Comparison of ENCODE assay signal across 8 cellular contexts in the genomic region with DNA sequence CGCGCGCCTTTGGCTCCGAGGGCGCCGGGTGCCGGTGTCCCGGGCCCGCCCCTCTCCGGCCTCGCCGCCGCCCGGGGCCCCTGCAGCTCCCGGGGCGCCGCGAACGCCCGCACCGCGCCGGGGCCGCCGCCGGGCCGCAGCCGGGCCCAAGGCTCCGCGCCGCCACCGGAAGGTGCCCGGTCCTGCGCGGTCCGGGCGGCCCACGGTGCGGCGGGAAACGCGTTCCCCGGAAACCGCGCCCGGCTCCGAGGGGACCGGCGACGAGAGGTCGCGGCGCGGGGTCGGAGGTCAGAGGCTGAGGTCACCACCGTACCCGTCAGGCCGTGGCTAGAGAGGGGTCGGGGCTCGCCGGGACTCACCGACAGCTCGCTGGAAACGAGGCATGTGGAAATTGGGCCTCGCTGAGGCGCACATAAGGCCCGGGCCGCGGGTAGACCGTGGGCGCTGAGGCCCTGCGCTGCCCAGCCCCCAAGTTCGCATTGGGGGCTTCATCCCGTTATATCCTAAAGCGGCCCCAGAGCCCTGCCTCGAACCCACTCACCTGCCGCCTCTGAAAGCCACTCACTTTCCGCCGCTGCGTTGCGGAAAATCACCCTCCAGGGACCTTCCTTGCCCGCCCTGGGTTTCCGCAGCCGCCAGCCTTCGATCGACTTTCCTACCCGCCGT. TPM values are rescaled to one million over a fixed set of nuclear protein-coding genes. Genes with fewer than 3 reads are reported as not detected.
DNase-seq lines count a peak whose midpoint lies in the region; ATAC-seq and TF ChIP-seq lines count a peak whose summit lies in the region.

A gene (minus strand): TSS at position 167 of the 666 bp plus-strand sequence. CDS start 745 bp downstream, outside the sequence.

- H3K27me3 Mint-ChIP-seq in HFFc6 (ENCODE audit: insufficient read depth) (peaks cover 4% of the 10 kb centered on the region; the same call in 1 of the 2 replicates), naive B cell (no peaks in the 10 kb centered on the region)
- H3K27me3 Mint-ChIP-seq in activated T-cell treated with anti-CD3 and anti-CD28 coated beads, Interleukin-2, amount 50 U/mL, for 4 hours (ENCODE audit: low read depth) = no peaks in the 10 kb centered on the region

- DNase-seq in GM10266 (ENCODE audit: extremely low spot score) (peak; percentile 96), HFFc6 (no peak), NT2/D1 (ENCODE audit: low read depth, low spot score) (no peak), esophagus muscularis mucosa (ENCODE audit: extremely low spot score) (no peak), naive B cell (peak; percentile 64), SW 1271 (lab: John Stamatoyannopoulos, UW) (no peak)
- peak; percentile 70 for DNase-seq in activated T-cell treated with anti-CD3 and anti-CD28 coated beads, Interleukin-2, amount 50 U/mL, for 4 hours
- peak; percentile 79 to 89 for DNase-seq in stimulated activated effector memory CD8-positive, alpha-beta T cell treated with anti-CD3 and anti-CD28 coated beads, Interleukin-12 subunit alpha, Interleukin-12 subunit beta, amount 100 ng/mL, for 72 hours (ENCODE audit: low spot score in 2 of 2)

- ATAC-seq in activated T-cell treated with anti-CD3 and anti-CD28 coated beads, Interleukin-2, amount 50 U/mL, for 4 hours = peak; percentile 85 to 88
- peak; percentile 87 to 89 for ATAC-seq in naive B cell (ENCODE audit: low read depth in 2 of 2)
- ATAC-seq in stimulated activated effector memory CD8-positive, alpha-beta T cell treated with anti-CD3 and anti-CD28 coated beads, Interleukin-12 subunit alpha, Interleukin-12 subunit beta, amount 100 ng/mL, for 72 hours = peak; percentile 92

- H3K36me3 Mint-ChIP-seq in HFFc6 (ENCODE audit: low read depth) = no peaks in the 10 kb centered on the region
- no peaks in the 10 kb centered on the region for H3K36me3 Mint-ChIP-seq in activated T-cell treated with anti-CD3 and anti-CD28 coated beads, Interleukin-2, amount 50 U/mL, for 4 hours (ENCODE audit: insufficient read depth)
- H3K36me3 Mint-ChIP-seq in naive B cell = no peaks in the 10 kb centered on the region
- peaks cover 11% of the 10 kb centered on the region for H3K36me3 Mint-ChIP-seq in stimulated activated effector memory CD8-positive, alpha-beta T cell treated with anti-CD3 and anti-CD28 coated beads, Interleukin-12 subunit alpha, Interleukin-12 subunit beta, amount 100 ng/mL, for 72 hours

- no peak for TF ChIP-seq EP300 in esophagus muscularis mucosa (IDR thresholded peaks at IDR 0.05)

- H3K27me3 ChIP-seq in NT2/D1 (ENCODE audit: insufficient read depth, insufficient read length) = no peaks in the 10 kb centered on the region
- H3K27me3 ChIP-seq in esophagus muscularis mucosa = no peaks in the 10 kb centered on the region

- H3K36me3 ChIP-seq in NT2/D1 (ENCODE audit: insufficient read depth, insufficient read length, low read length) = peaks cover 39% of the 10 kb centered on the region
- H3K36me3 ChIP-seq in esophagus muscularis mucosa = peaks cover 16 to 36% (median 34%) of the 10 kb centered on the region in 4 donors

- peak within 1 kb of the TSS; percentile 56 for H3K27ac Mint-ChIP-seq in HFFc6
- peak within 1 kb of the TSS; percentile 54 to 93 (median 90) for H3K27ac Mint-ChIP-seq in naive B cell
- H3K27ac Mint-ChIP-seq in stimulated activated effector memory CD8-positive, alpha-beta T cell treated with anti-CD3 and anti-CD28 coated beads, Interleukin-12 subunit alpha, Interleukin-12 subunit beta, amount 100 ng/mL, for 72 hours = peak within 1 kb of the TSS; percentile 93

- TF ChIP-seq CTCF in GM10266 (IDR thresholded peaks at IDR 0.05; ENCODE audit: control insufficient read depth, insufficient read depth, low read depth, missing control alignments) (no peak), HFFc6 (IDR thresholded peaks at IDR 0.05) (no peak), esophagus muscularis mucosa (IDR thresholded peaks at IDR 0.05) (no peak)

- intact Hi-C loops in esophagus muscularis mucosa (cut with DNase I) = no loop called here

- peak within 1 kb of the TSS; percentile 79 to 91 (median 88) for H3K27ac ChIP-seq in esophagus muscularis mucosa (replicated peaks in 1 of 4)

- TF ChIP-seq POLR2A in esophagus muscularis mucosa (IDR thresholded peaks at IDR 0.05; ENCODE audit: low read depth) = no peak

- no peaks in the 10 kb centered on the region for H3K9me3 Mint-ChIP-seq in HFFc6
- H3K9me3 Mint-ChIP-seq in activated T-cell treated with anti-CD3 and anti-CD28 coated beads, Interleukin-2, amount 50 U/mL, for 4 hours = no peaks in the 10 kb centered on the region
- H3K9me3 Mint-ChIP-seq in naive B cell = no peaks in the 10 kb centered on the region
- H3K9me3 Mint-ChIP-seq in stimulated activated effector memory CD8-positive, alpha-beta T cell treated with anti-CD3 and anti-CD28 coated beads, Interleukin-12 subunit alpha, Interleukin-12 subunit beta, amount 100 ng/mL, for 72 hours = no peaks in the 10 kb centered on the region

- H3K4me3 Mint-ChIP-seq in HFFc6 (peak within 1 kb of the TSS; percentile 76), naive B cell (peak within 1 kb of the TSS; percentile 78 to 92 (median 86))
- peak within 1 kb of the TSS; percentile 85 for H3K4me3 Mint-ChIP-seq in activated T-cell treated with anti-CD3 and anti-CD28 coated beads, Interleukin-2, amount 50 U/mL, for 4 hours
- peak within 1 kb of the TSS; percentile 76 for H3K4me3 Mint-ChIP-seq in stimulated activated effector memory CD8-positive, alpha-beta T cell treated with anti-CD3 and anti-CD28 coated beads, Interleukin-12 subunit alpha, Interleukin-12 subunit beta, amount 100 ng/mL, for 72 hours

- 44% methylated on average over 22 of the region's 88 CpGs for WGBS in esophagus muscularis mucosa

- H3K4me1 Mint-ChIP-seq in HFFc6 (ENCODE audit: low read depth) (no peaks in the 10 kb centered on the region), naive B cell (peaks cover 0 to 8% (median 0%) of the 10 kb centered on the region in 3 donors)
- peaks cover 13% of the 10 kb centered on the region for H3K4me1 Mint-ChIP-seq in activated T-cell treated with anti-CD3 and anti-CD28 coated beads, Interleukin-2, amount 50 U/mL, for 4 hours (ENCODE audit: low read depth)
- peaks cover 15% of the 10 kb centered on the region for H3K4me1 Mint-ChIP-seq in stimulated activated effector memory CD8-positive, alpha-beta T cell treated with anti-CD3 and anti-CD28 coated beads, Interleukin-12 subunit alpha, Interleukin-12 subunit beta, amount 100 ng/mL, for 72 hours

- H3K4me1 ChIP-seq in NT2/D1 (ENCODE audit: insufficient read depth, insufficient read length) (peaks cover 6% of the 10 kb centered on the region), esophagus muscularis mucosa (peaks cover 25 to 33% (median 28%) of the 10 kb centered on the region in 4 donors)

- H3K4me3 ChIP-seq in NT2/D1 (ENCODE audit: insufficient read length, low read depth) (peak within 1 kb of the TSS; percentile 92), esophagus muscularis mucosa (peak within 1 kb of the TSS; percentile 80 to 90 (median 86))

- H3K9me3 ChIP-seq in NT2/D1 (ENCODE audit: insufficient read depth, low read length) (no peaks in the 10 kb centered on the region), esophagus muscularis mucosa (no peaks in the 10 kb centered on the region)

- H3K9ac ChIP-seq in NT2/D1 (ENCODE audit: insufficient read length, low read depth) = peak within 1 kb of the TSS; percentile 95

RNA-seq across cellular contexts. Expression of the gene that starts here (rescaled TPM):
- 10 to 100 TPM; 65.8 to 86.8 (median 71.2) TPM for total RNA-seq in HFFc6 (2021; fragmentation: NEBNext Ultra II Directional; extraction: Animal tissue kit (Norgen Biotek cat#: 25700))
- 100 to 1,000 TPM; 323 to 369 (median 326) TPM for total RNA-seq in activated T-cell treated with anti-CD3 and anti-CD28 coated beads, Interleukin-2, amount 50 U/mL, for 4 hours
- 10 to 100 TPM; 42.2 to 77.1 (median 52.6) TPM for total RNA-seq in esophagus muscularis mucosa
- 10 to 100 TPM; 52.4 to 86.5 (median 68.2) TPM for polyA plus RNA-seq in naive B cell (ENCODE audit: low read depth in 6 of 6)

Comparison
In these comparisons a context has a peak if more than half of its experiments do, and no peak if none do; other contexts are left out.
1. DNase-seq: peak in GM10266 (single experiment), activated T-cell treated with anti-CD3 and anti-CD28 coated beads, Interleukin-2, amount 50 U/mL, for 4 hours (single experiment), naive B cell (single experiment) and stimulated activated effector memory CD8-positive, alpha-beta T cell treated with anti-CD3 and anti-CD28 coated beads, Interleukin-12 subunit alpha, Interleukin-12 subunit beta, amount 100 ng/mL, for 72 hours (2 of 2); none in HFFc6 (single experiment), NT2/D1 (single experiment), esophagus muscularis mucosa (single experiment) and SW 1271 (0 of 2).
2. Peak in every context shown above with its lines, with median percentiles within 50 percentile points of each other: H3K27ac Mint-ChIP-seq, H3K4me3 Mint-ChIP-seq and ATAC-seq.